In the genomic region with DNA sequence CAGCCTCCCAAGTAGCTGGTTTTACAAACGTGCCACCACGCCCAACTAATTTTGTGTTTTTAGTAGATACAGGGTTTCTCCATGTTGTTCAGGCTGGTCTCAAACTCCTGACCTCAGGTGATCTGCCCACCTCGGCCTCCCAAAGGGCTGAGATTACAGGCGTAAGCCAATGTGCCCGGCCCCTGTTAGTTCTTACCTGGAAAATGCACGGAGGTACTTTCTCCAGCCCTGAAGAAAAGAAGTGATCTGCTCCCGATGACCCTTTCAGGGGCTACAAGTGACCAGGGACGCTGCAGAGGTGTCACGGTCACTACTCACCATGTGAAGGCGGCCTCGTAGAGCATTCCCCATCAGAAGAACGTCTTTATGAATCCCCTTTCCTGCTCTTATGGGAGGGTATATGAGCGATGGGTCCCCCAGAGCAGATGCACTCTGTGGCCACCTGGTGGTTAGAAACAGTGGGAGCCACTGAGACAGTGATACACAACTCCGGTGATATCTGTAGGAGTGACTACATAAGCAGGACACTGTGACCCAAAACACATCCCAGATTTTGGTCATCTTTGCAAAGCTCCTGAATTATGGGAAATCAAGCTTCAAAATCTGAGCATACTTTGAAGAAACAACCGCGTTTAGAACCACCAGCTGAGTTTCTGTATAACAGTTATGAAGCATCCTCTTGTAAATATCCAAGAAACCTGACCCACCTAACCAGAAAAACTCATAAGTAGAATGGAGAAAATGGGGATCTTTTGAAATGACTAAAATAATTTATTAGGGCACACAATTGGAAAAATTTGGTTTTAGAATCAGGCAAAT, we compare ENCODE assay signal across 8 cellular contexts.
DNase-seq lines count a peak whose midpoint lies in the region; ATAC-seq, FAIRE-seq and TF ChIP-seq lines count a peak whose summit lies in the region.
"Not testable (repeated sequence)": the region's sequence is repeated elsewhere in the genome, so short reads cannot be mapped to it uniquely, and the experiment has no call there.

No MANE protein-coding gene starts in this region.

- H3K9me3 Mint-ChIP-seq in naive thymus-derived CD4-positive, alpha-beta T cell: not testable (repeated sequence)

- H3K4me1 ChIP-seq in naive thymus-derived CD4-positive, alpha-beta T cell (ENCODE audit: control insufficient read depth in 2 of 2, insufficient read depth in 2 of 2, low read length in 2 of 2); tibial artery: not testable (repeated sequence)

- TF ChIP-seq CTCF in D721Med (IDR thresholded peaks at IDR 0.05; ENCODE audit: insufficient read depth, missing control alignments) (peak; percentile 56), astrocyte of the spinal cord (IDR thresholded peaks at IDR 0.05; ENCODE audit: low read depth, low read length) (peak; percentile 65), tibial artery (IDR thresholded peaks at IDR 0.05) (peak; percentile 29 to 47)

- not testable (repeated sequence) for H3K27ac ChIP-seq in naive thymus-derived CD4-positive, alpha-beta T cell (ENCODE audit: low read depth, low read length); tibial artery

- CTCF ChIA-PET in HEK293T (lab: Yijun Ruan, JAX); naive thymus-derived CD4-positive, alpha-beta T cell (lab: Charles Lee): not testable (repeated sequence)

- DNase-seq in D721Med (ENCODE audit: insufficient read length, low spot score); astrocyte of the spinal cord (ENCODE audit: low read depth, low spot score); tibial artery: not testable (repeated sequence)
- DNase-seq in HEK293T (ENCODE audit: extremely low spot score) (peak; percentile 42), NCI-H69 (lab: John Stamatoyannopoulos, UW) (peak; percentile 22), germinal center (ENCODE audit: low spot score) (peak; percentile 28)
- DNase-seq in activated CD4-positive, alpha-beta T cell treated with anti-CD3 and anti-CD28 coated beads for 4 hours: peak; percentile 16 to 24
- DNase-seq in naive thymus-derived CD4-positive, alpha-beta T cell: peak in 5 of 9 donors; percentile 18 to 35 (median 22)

- not testable (repeated sequence) for H3K4me1 Mint-ChIP-seq in naive thymus-derived CD4-positive, alpha-beta T cell

- POLR2A ChIA-PET in HEK293T (lab: Yijun Ruan, JAX): interaction anchor here (0.7 kb wide), 1 partner anchor 9 kb away, joined by 3 read pairs; no protein-coding TSS in a partner anchor
- POLR2A ChIA-PET in naive thymus-derived CD4-positive, alpha-beta T cell (lab: Charles Lee): not testable (repeated sequence)

- in situ Hi-C loops in astrocyte of the spinal cord (cut with HindIII; ENCODE audit: low sequenced_read_pairs): not testable (repeated sequence)

- not testable (repeated sequence) for H3K27me3 ChIP-seq in naive thymus-derived CD4-positive, alpha-beta T cell (ENCODE audit: control insufficient read depth in 2 of 2, insufficient read depth in 2 of 2, low read length in 2 of 2); tibial artery

- H3K36me3 ChIP-seq in naive thymus-derived CD4-positive, alpha-beta T cell (ENCODE audit: control insufficient read depth in 2 of 3, insufficient read depth in 3 of 3, low read length in 3 of 3); tibial artery: not testable (repeated sequence)

- FAIRE-seq in D721Med (lab: Jason Lieb, UNC): not testable (repeated sequence)

- not testable (repeated sequence) for H3K27ac Mint-ChIP-seq in naive thymus-derived CD4-positive, alpha-beta T cell

- H3K4me3 Mint-ChIP-seq in naive thymus-derived CD4-positive, alpha-beta T cell: not testable (repeated sequence)

- ATAC-seq in naive thymus-derived CD4-positive, alpha-beta T cell: peak; percentile 61

- not testable (repeated sequence) for H3K4me3 ChIP-seq in astrocyte of the spinal cord (ENCODE audit: low read depth, low read length); naive thymus-derived CD4-positive, alpha-beta T cell (ENCODE audit: low read length); tibial artery

- H3K9me3 ChIP-seq in naive thymus-derived CD4-positive, alpha-beta T cell (ENCODE audit: control insufficient read depth in 2 of 3, low read length in 3 of 3); tibial artery: not testable (repeated sequence)

- peaks cover 0 to 19% (median 0%) of the 10 kb centered on the region in 5 donors for H3K27me3 Mint-ChIP-seq in naive thymus-derived CD4-positive, alpha-beta T cell

- intact Hi-C loops in naive thymus-derived CD4-positive, alpha-beta T cell (cut with micrococcal nuclease); tibial artery (cut with DNase I; ENCODE audit: low total_unique reads): not testable (repeated sequence)

- not testable (repeated sequence) for H3K36me3 Mint-ChIP-seq in naive thymus-derived CD4-positive, alpha-beta T cell
